Comparison of ENCODE assay signal across 19 cellular contexts in the genomic region with DNA sequence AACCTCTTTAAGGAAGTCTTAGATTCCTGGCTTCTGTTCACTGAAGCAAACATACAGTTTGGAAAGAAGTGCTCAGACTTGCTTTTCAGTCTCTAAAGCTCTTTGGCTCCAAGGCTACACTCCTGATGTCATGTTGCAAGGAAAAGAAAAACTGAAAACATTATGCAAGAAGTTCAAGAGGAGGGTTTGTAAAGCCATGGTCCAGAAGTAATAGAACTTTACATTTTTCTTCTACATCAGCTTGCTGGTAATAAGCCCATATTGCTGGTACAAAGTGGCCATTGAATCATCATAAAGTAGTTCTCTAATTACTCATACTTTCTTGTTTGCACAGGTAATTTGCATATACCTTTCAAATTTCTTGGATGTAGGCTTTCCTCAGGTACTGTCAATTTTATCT.
DNase-seq lines count a peak whose midpoint lies in the region; ATAC-seq, FAIRE-seq and TF ChIP-seq lines count a peak whose summit lies in the region.
"Had no signal": no experiment of that assay in that cellular context is flagged by ENCODE, and none has a peak within 500 bp of the region (broad histone marks: within the 10 kb centered on the region; RNA-seq: fewer than 3 reads in every experiment).

No MANE protein-coding gene starts in this region.

- peaks cover 0 to 7% (median 0%) of the 10 kb centered on the region in 4 donors for H3K9me3 ChIP-seq in stomach

- FAIRE-seq in GM12892 (lab: Jason Lieb, UNC), result peak; percentile 21

- in situ Hi-C loops in brain microvascular endothelial cell (cut with HindIII; ENCODE audit: low pct_ligation_motif_present, low sequenced_read_pairs), result no loop called here

- no peak for TF ChIP-seq POLR2A in GM12892 (IDR thresholded peaks at IDR 0.05; ENCODE audit: low read depth, low read length)
- TF ChIP-seq POLR2A in stomach (IDR thresholded peaks at IDR 0.05), result no peak

- DNase-seq in GM12892 (ENCODE audit: insufficient read length), result no peak
- no peak for DNase-seq in brain microvascular endothelial cell
- peak; percentile 43 for DNase-seq in fibroblast of mammary gland (ENCODE audit: low read depth)
- DNase-seq in sciatic nerve (ENCODE audit: low spot score), result no peak
- no peak for DNase-seq in AML-193 (lab: John Stamatoyannopoulos, UW)
- DNase-seq in stomach, result no peak
- no peak for DNase-seq in SK-N-DZ (ENCODE audit: low spot score)
- DNase-seq: activated CD4-positive, alpha-beta memory T cell treated with anti-CD3 and anti-CD28 coated beads, Interleukin-2, amount 10 ng/mL, durations not matched to agents 7 days and 5 days; DND-41; HCEC 1CT; islet precursor cell; Kasumi-1; NCI-H1417 treated with DMSO at 0.1 percent for 48 hours; NCI-H2171; NCI-H774; nephron progenitor cell; stimulated activated naive B cell treated with anti-CD40 and anti-IgM and Interleukin-4, amounts not matched to agents 10 μg/mL and 1 μg/mL and 100 μg/mL, for 72 hours had no signal

- intact Hi-C loops in sciatic nerve (cut with DNase I) (no loop called here), stomach (cut with DNase I; ENCODE audit: low total_unique reads) (no loop called here)

- H3K27me3 ChIP-seq in brain microvascular endothelial cell (replicated peaks) (no peaks in the 10 kb centered on the region), stomach (no peaks in the 10 kb centered on the region)

- no peak for TF ChIP-seq EP300 in stomach (IDR thresholded peaks at IDR 0.05)

- ATAC-seq in sciatic nerve, result peak; percentile 46
- no peak for ATAC-seq in HG03280 (IDR thresholded peaks at IDR 0.05; ENCODE audit: unreplicated experiment)
- ATAC-seq: Panc1; stimulated activated naive B cell treated with anti-CD40 and anti-IgM and Interleukin-4, amounts not matched to agents 10 μg/mL and 1 μg/mL and 100 μg/mL, for 72 hours had no signal

- H3K4me1 ChIP-seq in stomach, result peaks cover 0 to 5% (median 0%) of the 10 kb centered on the region in 4 donors

- H3K4me3 ChIP-seq in brain microvascular endothelial cell (ENCODE audit: low read depth, low read length), result no peak overlapping the region
- no peak overlapping the region for H3K4me3 ChIP-seq in fibroblast of mammary gland (ENCODE audit: control insufficient read depth, low read depth, low read length)
- no peak overlapping the region for H3K4me3 ChIP-seq in stomach

- H3K36me3 ChIP-seq in brain microvascular endothelial cell (replicated peaks), result no peaks in the 10 kb centered on the region
- no peaks in the 10 kb centered on the region for H3K36me3 ChIP-seq in stomach

- H3K27ac ChIP-seq in brain microvascular endothelial cell, result peak overlapping the region; percentile 20
- H3K27ac ChIP-seq in stomach, result no peak overlapping the region

- TF ChIP-seq CTCF in brain microvascular endothelial cell (IDR thresholded peaks at IDR 0.05; ENCODE audit: low read depth, low read length, missing control alignments) (no peak), fibroblast of mammary gland (conservative IDR thresholded peaks at IDR 0.05; ENCODE audit: control insufficient read depth, insufficient read depth, low read depth, low read length) (no peak), stomach (IDR thresholded peaks at IDR 0.05) (no peak)
